ENCODE assay signal across 21 cellular contexts in the genomic region with DNA sequence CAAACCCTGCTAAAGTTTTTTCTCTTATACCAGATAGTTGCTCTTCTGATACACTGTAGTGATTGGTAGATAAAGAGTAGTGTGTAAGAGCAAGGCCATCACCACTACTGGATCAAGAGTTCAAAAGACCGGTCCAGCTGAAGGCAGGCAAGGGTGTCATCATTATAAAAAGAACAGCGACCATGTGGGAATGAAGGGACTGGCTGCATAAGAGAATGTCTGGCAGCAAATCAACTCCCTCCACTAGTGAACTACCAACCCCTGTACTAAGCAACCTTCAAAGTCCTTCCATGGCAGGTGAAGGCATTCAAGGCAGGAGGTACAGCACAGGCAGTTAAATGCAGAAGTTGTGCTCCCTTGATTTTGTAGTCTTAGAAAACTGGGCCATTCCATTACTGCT. TPM values are rescaled to one million over a fixed set of nuclear protein-coding genes. Genes with fewer than 3 reads are reported as not detected.
"Had no signal": no experiment of that assay in that cellular context is flagged by ENCODE, and none has a peak within 500 bp of the region (broad histone marks: within the 10 kb centered on the region; RNA-seq: fewer than 3 reads in every experiment).

No MANE protein-coding gene starts in this region.

- H3K4me1 ChIP-seq: colonic mucosa, esophagus squamous epithelium, gastroesophageal sphincter, spleen had no signal

- ATAC-seq: gastroesophageal sphincter; naive thymus-derived CD8-positive, alpha-beta T cell; stimulated activated memory B cell treated with anti-CD40 and anti-IgM and Interleukin-4, amounts not matched to agents 10 μg/mL and 1 μg/mL and 100 μg/mL, for 72 hours had no signal

- H3K9me3 ChIP-seq: esophagus squamous epithelium, mucosa of descending colon, neutrophil, thoracic aorta had no signal

- H3K27me3 ChIP-seq: colonic mucosa, esophagus squamous epithelium, gastroesophageal sphincter, hepatocyte, neutrophil, spleen had no signal

- H3K4me3 ChIP-seq: colonic mucosa, esophagus squamous epithelium, gastroesophageal sphincter, hepatocyte, mucosa of descending colon, psoas muscle, spleen, thoracic aorta had no signal

- DNase-seq: colonic mucosa; dermis blood vessel endothelial cell; esophagus squamous epithelium; foreskin fibroblast; glutamatergic neuron; kidney; left colon; mucosa of descending colon; naive thymus-derived CD8-positive, alpha-beta T cell; psoas muscle; spleen; stimulated activated CD4-positive, alpha-beta T cell treated with anti-CD3 and anti-CD28 coated beads, Interleukin-15, amount 100 ng/mL, for 24 hours; stimulated activated CD4-positive, alpha-beta T cell treated with anti-CD3 and anti-CD28 coated beads, Interleukin-1b, Interleukin-23, amount 100 ng/mL, for 48 hours; stimulated activated CD4-positive, alpha-beta T cell treated with anti-CD3 and anti-CD28 coated beads, Interleukin-4, amount 100 ng/mL, for 24 hours; trophoblast cell had no signal

- H3K36me3 ChIP-seq: colonic mucosa, esophagus squamous epithelium, gastroesophageal sphincter, neutrophil, spleen, thoracic aorta had no signal

- H3K27ac ChIP-seq: colonic mucosa, esophagus squamous epithelium, gastroesophageal sphincter, hepatocyte, neutrophil, psoas muscle, spleen, thoracic aorta had no signal

RNA-seq across cellular contexts. Expression of a gene that starts 53.5 kb away (rescaled TPM):
- polyA plus RNA-seq: neural cell had no signal
